16 cellular contexts compared by ENCODE assay signal in the genomic region with DNA sequence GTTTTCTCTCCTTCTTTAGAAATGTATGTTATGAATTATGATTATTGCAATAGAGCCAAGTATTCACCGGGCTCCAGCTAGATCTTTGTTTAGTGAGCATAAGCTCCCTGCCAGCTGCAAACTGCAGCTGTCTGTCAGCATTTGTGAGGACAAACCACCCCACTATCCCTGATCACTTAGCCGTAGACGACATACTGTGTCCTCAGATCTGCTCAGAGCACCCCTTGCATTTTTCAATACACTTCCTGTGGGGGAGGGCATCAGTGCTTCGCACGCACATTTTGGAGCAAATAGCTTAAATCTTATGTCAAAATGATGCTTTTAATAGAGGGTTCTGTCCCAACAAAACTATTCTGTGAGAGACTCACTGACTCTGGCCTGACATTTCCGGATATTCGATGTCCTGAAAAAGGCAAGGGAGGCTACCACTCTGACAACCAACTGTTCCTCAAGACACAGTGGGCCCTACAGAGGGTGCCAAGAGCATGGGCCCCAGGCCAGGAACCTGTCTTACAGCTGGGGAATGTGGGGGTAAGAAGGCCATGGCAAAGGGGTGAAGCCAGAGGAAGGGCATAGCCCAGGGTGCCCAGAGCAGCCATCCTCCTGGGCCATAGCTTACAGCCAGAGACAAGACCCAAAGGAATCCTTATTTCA.
DNase-seq lines count a peak whose midpoint lies in the region; ATAC-seq, FAIRE-seq and TF ChIP-seq lines count a peak whose summit lies in the region.
"Had no signal": no experiment of that assay in that cellular context is flagged by ENCODE, and none has a peak within 500 bp of the region (broad histone marks: within the 10 kb centered on the region; RNA-seq: fewer than 3 reads in every experiment).

No MANE protein-coding gene starts in this region.

- WGBS in gastroesophageal sphincter (ENCODE audit: low coverage in 1 of 2), 2 donors = 23 to 53% methylated on average over 5 of the region's 7 CpGs

- FAIRE-seq in H54 (lab: Jason Lieb, UNC) = no peak
- FAIRE-seq: frontal cortex, keratinocyte had no signal

- peak overlapping the region in 3 of 4 donors; percentile 57 to 60 (median 59) for H3K27ac ChIP-seq in gastroesophageal sphincter
- peak overlapping the region; percentile 54 for H3K27ac ChIP-seq in neutrophil
- H3K27ac ChIP-seq: KMS-11 had no signal

- no peaks in the 10 kb centered on the region for H3K36me3 Mint-ChIP-seq in WTC11

- H3K36me3 ChIP-seq in gastroesophageal sphincter (no peaks in the 10 kb centered on the region), neutrophil (peaks cover 4% of the 10 kb centered on the region)

- no peaks in the 10 kb centered on the region for H3K27me3 ChIP-seq in gastroesophageal sphincter
- H3K27me3 ChIP-seq in neutrophil = no peaks in the 10 kb centered on the region

- H3K9me3 Mint-ChIP-seq in WTC11 = no peaks in the 10 kb centered on the region
- H3K9me3 Mint-ChIP-seq: activated naive CD4-positive, alpha-beta T cell treated with anti-CD3 and anti-CD28 coated beads, Interleukin-2, amount 50 U/mL, for 72 hours had no signal

- peaks cover 4% of the 10 kb centered on the region for H3K4me1 Mint-ChIP-seq in WTC11

- no peak overlapping the region for H3K4me3 Mint-ChIP-seq in WTC11

- peaks cover 26% of the 10 kb centered on the region for H3K27me3 Mint-ChIP-seq in WTC11 (ENCODE audit: low read depth)

- peak; percentile 39 for DNase-seq in AG10803 (ENCODE audit: low read depth)
- no peak for DNase-seq in WTC11 (ENCODE audit: low spot score)
- no peak for DNase-seq in H54 (ENCODE audit: insufficient read length, low spot score)
- DNase-seq: NCI-H1436; NCI-H510A treated with DMSO at 0.1 percent for 48 hours; RPMI8226; stimulated activated CD4-positive, alpha-beta T cell treated with anti-CD3 and anti-CD28 coated beads, Interleukin-15, amount 100 ng/mL, for 24 hours had no signal

- TF ChIP-seq CTCF in AG10803 (conservative IDR thresholded peaks at IDR 0.05; ENCODE audit: low read length) = no peak
- no peak for TF ChIP-seq CTCF in WTC11 (IDR thresholded peaks at IDR 0.05)
- TF ChIP-seq CTCF in gastroesophageal sphincter (IDR thresholded peaks at IDR 0.05) = no peak
- no peak for TF ChIP-seq CTCF in neutrophil (IDR thresholded peaks at IDR 0.05)

- no peak for TF ChIP-seq EP300 in gastroesophageal sphincter (IDR thresholded peaks at IDR 0.05)

- POLR2A ChIA-PET in WTC11 (lab: Charles Lee) = no interaction called here

- H3K27ac Mint-ChIP-seq in WTC11 = no peak overlapping the region
- H3K27ac Mint-ChIP-seq: activated naive CD4-positive, alpha-beta T cell treated with anti-CD3 and anti-CD28 coated beads, Interleukin-2, amount 50 U/mL, for 72 hours had no signal

- no peaks in the 10 kb centered on the region for H3K9me3 ChIP-seq in gastroesophageal sphincter
- no peaks in the 10 kb centered on the region for H3K9me3 ChIP-seq in neutrophil

- ATAC-seq in WTC11 (peak; percentile 30; the same call in 1 of the 2 replicates), gastroesophageal sphincter (peak; percentile 39), GM18519 (IDR thresholded peaks at IDR 0.05; ENCODE audit: low FRiP score, unreplicated experiment) (no peak), HG03097 (IDR thresholded peaks at IDR 0.05; ENCODE audit: low FRiP score, unreplicated experiment) (no peak), GM19455 (IDR thresholded peaks at IDR 0.05; ENCODE audit: unreplicated experiment) (no peak)
- ATAC-seq: activated naive CD4-positive, alpha-beta T cell treated with anti-CD3 and anti-CD28 coated beads, Interleukin-2, amount 50 U/mL, for 72 hours had no signal

- H3K4me3 ChIP-seq in AG10803 (ENCODE audit: low read length) (no peak overlapping the region), gastroesophageal sphincter (no peak overlapping the region), neutrophil (ENCODE audit: low read depth in 1 of 2, low read length in 1 of 2) (no peak overlapping the region)

- peaks cover 0 to 33% (median 0%) of the 10 kb centered on the region in 3 donors for H3K4me1 ChIP-seq in gastroesophageal sphincter
- peaks cover 30 to 38% of the 10 kb centered on the region in 2 experiments for H3K4me1 ChIP-seq in neutrophil (ENCODE audit: control insufficient read depth in 1 of 2, insufficient read depth in 1 of 2, low read depth in 1 of 2, low read length in 1 of 2)

- CTCF ChIA-PET in WTC11 (lab: Charles Lee) = no interaction called here

- TF ChIP-seq POLR2A in gastroesophageal sphincter (IDR thresholded peaks at IDR 0.05) = no peak
- TF ChIP-seq POLR2A in H54 (IDR thresholded peaks at IDR 0.05; ENCODE audit: low read depth, low read length) = no peak

TF ChIP-seq in WTC11, 78 proteins besides CTCF, POLR2A, EP300 and RAD21 (continues in another document):
- TF ChIP-seq OVOL2 (CRISPR knock-in tag; IDR thresholded peaks at IDR 0.05; ENCODE audit: borderline replicate concordance) (no peak), ZNF416 (CRISPR knock-in tag; IDR thresholded peaks at IDR 0.05) (no peak), CREB1 (CRISPR knock-in tag; IDR thresholded peaks at IDR 0.05) (no peak), GTF2I (CRISPR knock-in tag; conservative IDR thresholded peaks at IDR 0.05) (no peak), FOXK1 (CRISPR knock-in tag; IDR thresholded peaks at IDR 0.05) (no peak), HMGA2 (CRISPR knock-in tag; IDR thresholded peaks at IDR 0.05) (no peak), NR2C2 (CRISPR knock-in tag; IDR thresholded peaks at IDR 0.05) (no peak), ATF1 (CRISPR knock-in tag; IDR thresholded peaks at IDR 0.05) (no peak), TP53 (CRISPR knock-in tag; IDR thresholded peaks at IDR 0.05) (no peak), FOXP1 (CRISPR knock-in tag; IDR thresholded peaks at IDR 0.05; ENCODE audit: borderline replicate concordance) (no peak), SP1 (CRISPR knock-in tag; conservative IDR thresholded peaks at IDR 0.05) (no peak), TEAD4 (CRISPR knock-in tag; IDR thresholded peaks at IDR 0.05) (no peak)
- TF ChIP-seq, protein P1, sequence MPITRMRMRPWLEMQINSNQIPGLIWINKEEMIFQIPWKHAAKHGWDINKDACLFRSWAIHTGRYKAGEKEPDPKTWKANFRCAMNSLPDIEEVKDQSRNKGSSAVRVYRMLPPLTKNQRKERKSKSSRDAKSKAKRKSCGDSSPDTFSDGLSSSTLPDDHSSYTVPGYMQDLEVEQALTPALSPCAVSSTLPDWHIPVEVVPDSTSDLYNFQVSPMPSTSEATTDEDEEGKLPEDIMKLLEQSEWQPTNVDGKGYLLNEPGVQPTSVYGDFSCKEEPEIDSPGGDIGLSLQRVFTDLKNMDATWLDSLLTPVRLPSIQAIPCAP (CRISPR knock-in tag; IDR thresholded peaks at IDR 0.05) = no peak
- TF ChIP-seq, protein P2, sequence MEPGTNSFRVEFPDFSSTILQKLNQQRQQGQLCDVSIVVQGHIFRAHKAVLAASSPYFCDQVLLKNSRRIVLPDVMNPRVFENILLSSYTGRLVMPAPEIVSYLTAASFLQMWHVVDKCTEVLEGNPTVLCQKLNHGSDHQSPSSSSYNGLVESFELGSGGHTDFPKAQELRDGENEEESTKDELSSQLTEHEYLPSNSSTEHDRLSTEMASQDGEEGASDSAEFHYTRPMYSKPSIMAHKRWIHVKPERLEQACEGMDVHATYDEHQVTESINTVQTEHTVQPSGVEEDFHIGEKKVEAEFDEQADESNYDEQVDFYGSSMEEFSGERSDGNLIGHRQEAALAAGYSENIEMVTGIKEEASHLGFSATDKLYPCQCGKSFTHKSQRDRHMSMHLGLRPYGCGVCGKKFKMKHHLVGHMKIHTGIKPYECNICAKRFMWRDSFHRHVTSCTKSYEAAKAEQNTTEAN (CRISPR knock-in tag; IDR thresholded peaks at IDR 0.05) = no peak
- TF ChIP-seq, protein P3, sequence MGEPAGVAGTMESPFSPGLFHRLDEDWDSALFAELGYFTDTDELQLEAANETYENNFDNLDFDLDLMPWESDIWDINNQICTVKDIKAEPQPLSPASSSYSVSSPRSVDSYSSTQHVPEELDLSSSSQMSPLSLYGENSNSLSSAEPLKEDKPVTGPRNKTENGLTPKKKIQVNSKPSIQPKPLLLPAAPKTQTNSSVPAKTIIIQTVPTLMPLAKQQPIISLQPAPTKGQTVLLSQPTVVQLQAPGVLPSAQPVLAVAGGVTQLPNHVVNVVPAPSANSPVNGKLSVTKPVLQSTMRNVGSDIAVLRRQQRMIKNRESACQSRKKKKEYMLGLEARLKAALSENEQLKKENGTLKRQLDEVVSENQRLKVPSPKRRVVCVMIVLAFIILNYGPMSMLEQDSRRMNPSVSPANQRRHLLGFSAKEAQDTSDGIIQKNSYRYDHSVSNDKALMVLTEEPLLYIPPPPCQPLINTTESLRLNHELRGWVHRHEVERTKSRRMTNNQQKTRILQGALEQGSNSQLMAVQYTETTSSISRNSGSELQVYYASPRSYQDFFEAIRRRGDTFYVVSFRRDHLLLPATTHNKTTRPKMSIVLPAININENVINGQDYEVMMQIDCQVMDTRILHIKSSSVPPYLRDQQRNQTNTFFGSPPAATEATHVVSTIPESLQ (CRISPR knock-in tag; IDR thresholded peaks at IDR 0.05) = no peak
- TF ChIP-seq, protein P4, sequence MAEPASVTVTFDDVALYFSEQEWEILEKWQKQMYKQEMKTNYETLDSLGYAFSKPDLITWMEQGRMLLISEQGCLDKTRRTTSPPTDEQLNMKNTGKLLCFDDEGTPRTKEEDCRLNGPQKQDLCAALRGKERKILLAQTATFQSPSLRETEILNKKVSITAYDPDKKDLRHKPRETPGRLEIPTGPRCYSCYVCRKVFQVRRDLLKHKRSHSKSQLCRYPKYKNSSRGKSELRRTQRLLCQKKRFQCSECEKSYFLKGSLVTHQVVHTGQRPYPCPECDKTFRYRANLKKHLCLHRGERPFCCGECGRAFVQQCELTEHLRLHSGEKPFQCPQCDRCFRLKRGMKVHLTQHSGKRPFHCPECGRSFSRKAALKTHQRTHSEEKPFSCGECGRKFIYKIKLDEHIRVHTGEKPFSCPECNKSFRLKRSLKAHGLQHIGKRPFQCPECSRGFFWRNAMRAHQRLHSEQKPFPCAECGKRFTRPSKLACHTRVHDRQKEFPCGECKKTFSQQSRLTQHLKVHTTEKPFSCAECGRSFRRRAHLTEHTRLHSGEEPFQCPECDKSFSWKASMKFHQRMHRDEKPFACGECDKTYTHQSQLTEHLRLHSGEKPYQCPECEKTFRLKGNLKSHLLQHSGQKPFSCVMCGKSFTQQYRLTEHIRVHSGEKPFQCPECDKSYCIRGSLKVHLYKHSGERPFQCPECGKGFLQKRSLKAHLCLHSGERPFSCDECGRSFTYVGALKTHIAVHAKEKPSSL (CRISPR knock-in tag; conservative IDR thresholded peaks at IDR 0.05) = no peak
- TF ChIP-seq, protein P5, sequence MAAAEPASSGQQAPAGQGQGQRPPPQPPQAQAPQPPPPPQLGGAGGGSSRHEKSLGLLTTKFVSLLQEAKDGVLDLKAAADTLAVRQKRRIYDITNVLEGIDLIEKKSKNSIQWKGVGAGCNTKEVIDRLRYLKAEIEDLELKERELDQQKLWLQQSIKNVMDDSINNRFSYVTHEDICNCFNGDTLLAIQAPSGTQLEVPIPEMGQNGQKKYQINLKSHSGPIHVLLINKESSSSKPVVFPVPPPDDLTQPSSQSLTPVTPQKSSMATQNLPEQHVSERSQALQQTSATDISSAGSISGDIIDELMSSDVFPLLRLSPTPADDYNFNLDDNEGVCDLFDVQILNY (CRISPR knock-in tag; IDR thresholded peaks at IDR 0.05) = no peak

Comparison
In these comparisons a context has a peak if more than half of its experiments do, and no peak if none do; other contexts are left out.
1. ATAC-seq: peak in WTC11 (single experiment) and gastroesophageal sphincter (single experiment); none in GM18519 (single experiment), HG03097 (single experiment) and GM19455 (single experiment).